ENCODE assay signal across 8 cellular contexts in genomic region chr15:34987982-34988873, GRCh38. TPM values are rescaled to one million over a fixed set of nuclear protein-coding genes. Genes with fewer than 3 reads are reported as not detected.
A peak's percentile ranks its signal among the peaks of the same experiment; 100 is the strongest.
DNase-seq lines count a peak whose midpoint lies in the region; ATAC-seq lines count a peak whose summit lies in the region.

A gene with protein sequence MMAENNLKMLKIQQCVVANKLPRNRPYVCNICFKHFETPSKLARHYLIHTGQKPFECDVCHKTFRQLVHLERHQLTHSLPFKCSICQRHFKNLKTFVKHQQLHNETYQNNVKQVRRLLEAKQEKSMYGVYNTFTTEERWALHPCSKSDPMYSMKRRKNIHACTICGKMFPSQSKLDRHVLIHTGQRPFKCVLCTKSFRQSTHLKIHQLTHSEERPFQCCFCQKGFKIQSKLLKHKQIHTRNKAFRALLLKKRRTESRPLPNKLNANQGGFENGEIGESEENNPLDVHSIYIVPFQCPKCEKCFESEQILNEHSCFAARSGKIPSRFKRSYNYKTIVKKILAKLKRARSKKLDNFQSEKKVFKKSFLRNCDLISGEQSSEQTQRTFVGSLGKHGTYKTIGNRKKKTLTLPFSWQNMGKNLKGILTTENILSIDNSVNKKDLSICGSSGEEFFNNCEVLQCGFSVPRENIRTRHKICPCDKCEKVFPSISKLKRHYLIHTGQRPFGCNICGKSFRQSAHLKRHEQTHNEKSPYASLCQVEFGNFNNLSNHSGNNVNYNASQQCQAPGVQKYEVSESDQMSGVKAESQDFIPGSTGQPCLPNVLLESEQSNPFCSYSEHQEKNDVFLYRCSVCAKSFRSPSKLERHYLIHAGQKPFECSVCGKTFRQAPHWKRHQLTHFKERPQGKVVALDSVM (minus strand): TSS chr15:34988287. CDS start chr15:34983434, 4,853 bp downstream.

- POLR2A ChIA-PET in activated CD8-positive, alpha-beta T cell treated with anti-CD3 and anti-CD28 coated beads, Interleukin-2, amount 10 ng/mL, durations not matched to agents 7 days and 5 days (lab: Charles Lee), result interaction anchor here (0.6 to 3.9 kb wide), 18 partner anchors 11 to 1591 kb away, joined by 3 to 65 read pairs (median 4); partner anchors contain the start of genes AQR, CDIN1, DPH6 and GOLGA8B

- H3K4me1 ChIP-seq in ectodermal cell (ENCODE audit: control insufficient read depth, insufficient read depth, low read length), result peaks cover 12% of the 10 kb centered on the region

- peaks cover 20% of the 10 kb centered on the region for H3K36me3 Mint-ChIP-seq in activated CD8-positive, alpha-beta T cell treated with anti-CD3 and anti-CD28 coated beads, Interleukin-2, amount 10 ng/mL, durations not matched to agents 7 days and 5 days (ENCODE audit: low read depth)

- CTCF ChIA-PET in activated CD8-positive, alpha-beta T cell treated with anti-CD3 and anti-CD28 coated beads, Interleukin-2, amount 10 ng/mL, durations not matched to agents 7 days and 5 days (lab: Charles Lee), result interaction anchor here (0.8 to 4.0 kb wide), 3 partner anchors 11 to 18 kb away, joined by 3 to 31 read pairs (median 3); partner anchors contain the start of gene AQR

- H3K27me3 Mint-ChIP-seq in activated CD8-positive, alpha-beta T cell treated with anti-CD3 and anti-CD28 coated beads, Interleukin-2, amount 10 ng/mL, durations not matched to agents 7 days and 5 days (ENCODE audit: low read depth), result no peaks in the 10 kb centered on the region

- WGBS in ectodermal cell, 2 experiments, result 1% methylated on average over 63 of the region's 63 CpGs

- H3K36me3 ChIP-seq in ectodermal cell (ENCODE audit: control insufficient read depth, insufficient read depth, low read length), result no peaks in the 10 kb centered on the region

- H3K4me1 Mint-ChIP-seq in activated CD8-positive, alpha-beta T cell treated with anti-CD3 and anti-CD28 coated beads, Interleukin-2, amount 10 ng/mL, durations not matched to agents 7 days and 5 days (ENCODE audit: low read depth), result peaks cover 39% of the 10 kb centered on the region

- H3K4me3 ChIP-seq in ectodermal cell (ENCODE audit: insufficient read depth, low read depth, low read length), result peak within 1 kb of the TSS; percentile 96

- H3K9me3 ChIP-seq in ectodermal cell (ENCODE audit: control insufficient read depth, low read length), result no peaks in the 10 kb centered on the region

- peak; percentile 33 to 94 (median 76) for DNase-seq in C1 segment of cervical spinal cord (lab: John Stamatoyannopoulos, UW)
- peak; percentile 68 for DNase-seq in NCI-H774 (lab: John Stamatoyannopoulos, UW)
- peak; percentile 84 for DNase-seq in activated CD8-positive, alpha-beta T cell treated with anti-CD3 and anti-CD28 coated beads, Interleukin-2, amount 10 ng/mL, durations not matched to agents 7 days and 5 days
- DNase-seq in lung microvascular endothelial cell (ENCODE audit: low read depth in 2 of 2), result peak; percentile 83 to 90
- DNase-seq in stimulated activated CD4-positive, alpha-beta T cell treated with anti-CD3 and anti-CD28 coated beads, TNF-alpha, amount 100 ng/mL, for 4 hours (ENCODE audit: low read depth in 3 of 3), result peak; percentile 65 to 71 (median 70)

- H3K27ac Mint-ChIP-seq in activated CD8-positive, alpha-beta T cell treated with anti-CD3 and anti-CD28 coated beads, Interleukin-2, amount 10 ng/mL, durations not matched to agents 7 days and 5 days, result peak within 1 kb of the TSS; percentile 98

- ATAC-seq in GM19372 (IDR thresholded peaks at IDR 0.05; ENCODE audit: low read depth, unreplicated experiment) (peak; percentile 76), HG03521 (IDR thresholded peaks at IDR 0.05; ENCODE audit: unreplicated experiment) (peak; percentile 82)
- peak; percentile 93 for ATAC-seq in activated CD8-positive, alpha-beta T cell treated with anti-CD3 and anti-CD28 coated beads, Interleukin-2, amount 10 ng/mL, durations not matched to agents 7 days and 5 days

- no peaks in the 10 kb centered on the region for H3K27me3 ChIP-seq in ectodermal cell (ENCODE audit: control insufficient read depth, insufficient read depth, low read length, poor library complexity, severe bottlenecking)

- H3K9me3 Mint-ChIP-seq in activated CD8-positive, alpha-beta T cell treated with anti-CD3 and anti-CD28 coated beads, Interleukin-2, amount 10 ng/mL, durations not matched to agents 7 days and 5 days (ENCODE audit: insufficient read depth), result no peaks in the 10 kb centered on the region

- H3K27ac ChIP-seq in ectodermal cell (ENCODE audit: insufficient read depth, low read depth, low read length, poor library complexity, severe bottlenecking), result no peak within 1 kb of the TSS

- peak within 1 kb of the TSS; percentile 95 for H3K4me3 Mint-ChIP-seq in activated CD8-positive, alpha-beta T cell treated with anti-CD3 and anti-CD28 coated beads, Interleukin-2, amount 10 ng/mL, durations not matched to agents 7 days and 5 days

RNA-seq across cellular contexts. Expression of the gene that starts here (rescaled TPM):
- 10 to 100 TPM; 34.0 to 35.1 TPM for total RNA-seq in activated CD8-positive, alpha-beta T cell treated with anti-CD3 and anti-CD28 coated beads, Interleukin-2, amount 10 ng/mL, durations not matched to agents 7 days and 5 days
- 40.1 TPM for polyA plus RNA-seq in ectodermal cell (2013, experiment 1 of 4)
- polyA plus RNA-seq in ectodermal cell (2013, experiment 2 of 4), result 45.1 TPM
- 31.5 TPM for polyA plus RNA-seq in ectodermal cell (2013, experiment 3 of 4)
- polyA plus RNA-seq in ectodermal cell (2013, experiment 4 of 4), result 34.2 TPM
- total RNA-seq in lung microvascular endothelial cell, result 15.7 and 25.0 TPM in 2 replicates
